1 cellular context compared by ENCODE assay signal in the genomic region with DNA sequence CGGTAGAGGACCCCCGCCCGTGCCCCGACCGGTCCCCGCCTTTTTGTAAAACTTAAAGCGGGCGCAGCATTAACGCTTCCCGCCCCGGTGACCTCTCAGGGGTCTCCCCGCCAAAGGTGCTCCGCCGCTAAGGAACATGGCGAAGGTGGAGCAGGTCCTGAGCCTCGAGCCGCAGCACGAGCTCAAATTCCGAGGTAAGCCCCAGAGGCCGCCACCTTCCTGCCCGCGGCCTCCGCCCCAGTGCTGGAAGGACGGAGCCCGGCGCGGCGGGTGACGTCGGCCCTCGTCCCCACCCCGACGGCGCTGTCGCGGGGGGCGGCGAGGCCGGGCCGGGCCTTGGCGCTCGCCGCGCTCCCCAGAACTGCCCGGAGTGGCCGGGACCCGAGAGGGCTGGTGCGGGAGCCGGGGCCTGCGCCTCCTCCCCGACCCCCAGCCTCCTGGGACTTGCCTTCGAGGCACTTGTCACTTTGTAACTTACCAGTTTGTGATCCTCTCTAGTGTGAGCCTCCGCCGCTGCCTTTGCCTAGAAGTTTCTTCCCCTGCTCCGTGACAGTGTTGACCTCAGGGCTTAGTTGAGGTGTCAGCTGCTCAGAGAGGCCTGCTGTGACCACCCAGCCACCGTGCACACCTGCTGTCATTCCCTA.
TF ChIP-seq lines count a peak whose summit lies in the region.

No MANE protein-coding gene starts in this region.

TF ChIP-seq in H1, 55 proteins besides CTCF, POLR2A, EP300 and RAD21:
- TF ChIP-seq JUN (IDR thresholded peaks at IDR 0.05; ENCODE audit: low read depth, low read length) (no peak), TAF1 (IDR thresholded peaks at IDR 0.05; ENCODE audit: low read depth, low read length) (peak; percentile 40; the same call in 1 of the 2 replicates), PHF8 (conservative IDR thresholded peaks at IDR 0.05; ENCODE audit: low read depth, low read length) (peak; percentile 69; the same call in 1 of the 2 replicates), FOSL1 (IDR thresholded peaks at IDR 0.05; ENCODE audit: insufficient read depth, low read depth, low read length) (no peak), TEAD4 (IDR thresholded peaks at IDR 0.05; ENCODE audit: low read depth, low read length) (0 out of 2 replicates have a peak, but pooled peaks have one; percentile 19), TCF12 (IDR thresholded peaks at IDR 0.05; ENCODE audit: low read depth, low read length) (no peak), MAX (IDR thresholded peaks at IDR 0.05) (0 out of 2 replicates have a peak, but pooled peaks have one; percentile 38), SIN3A (conservative IDR thresholded peaks at IDR 0.05 in 1 of 2, IDR thresholded peaks at IDR 0.05 in 1 of 2; ENCODE audit: low read depth in 1 of 2, low read length in 2 of 2) (peak in 1 of 2 experiments; percentile 27; a peak in 1 of 4 replicates), RBBP5 (IDR thresholded peaks at IDR 0.05; ENCODE audit: borderline replicate concordance, low read depth, low read length) (peak; percentile 94), POU5F1 (IDR thresholded peaks at IDR 0.05; ENCODE audit: low read depth, low read length) (no peak), KDM4A (IDR thresholded peaks at IDR 0.05; ENCODE audit: low read depth, low read length, severe bottlenecking) (peak; percentile 61), ASH2L (IDR thresholded peaks at IDR 0.05; ENCODE audit: low read length) (peak; percentile 80), POLR2AphosphoS5 (IDR thresholded peaks at IDR 0.05; ENCODE audit: low read depth, low read length) (peak; percentile 34; the same call in 1 of the 2 replicates)
- TF ChIP-seq, protein P1, sequence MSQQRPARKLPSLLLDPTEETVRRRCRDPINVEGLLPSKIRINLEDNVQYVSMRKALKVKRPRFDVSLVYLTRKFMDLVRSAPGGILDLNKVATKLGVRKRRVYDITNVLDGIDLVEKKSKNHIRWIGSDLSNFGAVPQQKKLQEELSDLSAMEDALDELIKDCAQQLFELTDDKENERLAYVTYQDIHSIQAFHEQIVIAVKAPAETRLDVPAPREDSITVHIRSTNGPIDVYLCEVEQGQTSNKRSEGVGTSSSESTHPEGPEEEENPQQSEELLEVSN (IDR thresholded peaks at IDR 0.05), result peak; percentile 41; the same call in 1 of the 2 replicates
